Comparison of ENCODE assay signal across 8 cellular contexts in genomic region chr6:52577022-52577777, GRCh38. TPM values are rescaled to one million over a fixed set of nuclear protein-coding genes. Genes with fewer than 3 reads are reported as not detected.
DNase-seq lines count a peak whose midpoint lies in the region; ATAC-seq lines count a peak whose summit lies in the region.

TSS of gene TRAM2 (minus strand) at chr6:52577060. CDS start at chr6:52576915, 145 bp downstream.

- H3K27ac ChIP-seq in cingulate gyrus (ENCODE audit: low read depth, low read length): peak within 1 kb of the TSS; percentile 73

- ATAC-seq in GM18511 (IDR thresholded peaks at IDR 0.05; ENCODE audit: unreplicated experiment): peak; percentile 63
- ATAC-seq in HG02981 (IDR thresholded peaks at IDR 0.05; ENCODE audit: unreplicated experiment): peak; percentile 40
- ATAC-seq in left colon: peak; percentile 83

- DNase-seq in A172 (ENCODE audit: low spot score) (peak; percentile 53), NCI-H2227 treated with DMSO at 0.1 percent for 48 hours (lab: John Stamatoyannopoulos, UW) (peak; percentile 69), left colon (peak; percentile 79 to 92)
- peak; percentile 59 to 60 for DNase-seq in activated CD4-positive, alpha-beta T cell treated with anti-CD3 and anti-CD28 coated beads for 24 hours (ENCODE audit: low read depth in 2 of 2)
- DNase-seq in stimulated activated CD4-positive, alpha-beta T cell treated with anti-CD3 and anti-CD28 coated beads, Interleukin-1b, Interleukin-23, amount 100 ng/mL, for 48 hours: peak; percentile 56

- intact Hi-C loops in left colon (cut with DNase I, micrococcal nuclease): loop anchor here in 1 of 2 donors (5.0 kb wide), 2 partner anchors 70 to 155 kb away; partner anchors contain the start of gene EFHC1

RNA-seq across cellular contexts. Expression of gene TRAM2, which starts in this region (rescaled TPM):
- total RNA-seq in A172 (2014; rRNA removed; shearing (Covaris generic)): 91.1 and 104 TPM in 2 replicates
- total RNA-seq in left colon: 10 to 100 TPM; 15.3 to 23.7 TPM

Comparison
In these comparisons a context has a peak if more than half of its experiments do, and no peak if none do; other contexts are left out.
1. Peak in every context shown above with its lines: DNase-seq, ATAC-seq and H3K27ac ChIP-seq.